ENCODE assay signal across 17 cellular contexts in genomic region chr18:57657566-57657965, GRCh38.
"Had no signal": no experiment of that assay in that cellular context is flagged by ENCODE, and none has a peak within 500 bp of the region (broad histone marks: within the 10 kb centered on the region; RNA-seq: fewer than 3 reads in every experiment).

No MANE protein-coding gene starts in this region.

- H3K9me3 Mint-ChIP-seq: natural killer cell treated with Interleukin-12 subunit alpha and Interleukin-12 subunit beta and Interleukin-15 and Interleukin-18, amount 100 ng/mL, for 72 hours had no signal

- H3K4me1 Mint-ChIP-seq: WTC11 had no signal

- H3K4me3 Mint-ChIP-seq: activated CD8-positive, alpha-beta T cell treated with anti-CD3 and anti-CD28 coated beads, Interleukin-2, amount 10 ng/mL, durations not matched to agents 7 days and 5 days; activated naive CD8-positive, alpha-beta T cell treated with anti-CD3 and anti-CD28 coated beads, Interleukin-2, amount 10 ng/mL, durations not matched to agents 7 days and 5 days; memory B cell; natural killer cell treated with Interleukin-12 subunit alpha and Interleukin-12 subunit beta and Interleukin-15 and Interleukin-18, amount 100 ng/mL, for 72 hours; stimulated activated naive CD8-positive, alpha-beta T cell treated with anti-CD3 and anti-CD28 coated beads, Interleukin-15, Interleukin-2, amounts not matched to agents 100 ng/mL and 50 ng/mL, for 24 hours; WTC11 had no signal

- H3K27me3 ChIP-seq: sigmoid colon had no signal

- H3K4me3 ChIP-seq: coronary artery, sigmoid colon had no signal

- H3K27ac Mint-ChIP-seq: activated CD8-positive, alpha-beta T cell treated with anti-CD3 and anti-CD28 coated beads, Interleukin-2, amount 10 ng/mL, durations not matched to agents 7 days and 5 days; activated naive CD8-positive, alpha-beta T cell treated with anti-CD3 and anti-CD28 coated beads, Interleukin-2, amount 10 ng/mL, durations not matched to agents 7 days and 5 days; memory B cell; natural killer cell treated with Interleukin-12 subunit alpha and Interleukin-12 subunit beta and Interleukin-15 and Interleukin-18, amount 100 ng/mL, for 72 hours; stimulated activated naive CD8-positive, alpha-beta T cell treated with anti-CD3 and anti-CD28 coated beads, Interleukin-15, Interleukin-2, amounts not matched to agents 100 ng/mL and 50 ng/mL, for 24 hours; WTC11 had no signal

- FAIRE-seq: urothelium cell line had no signal

- DNase-seq: activated CD4-positive, alpha-beta T cell treated with anti-CD3 and anti-CD28 coated beads for 48 hours; activated CD8-positive, alpha-beta memory T cell treated with anti-CD3 and anti-CD28 coated beads, Interleukin-2, amount 50 U/mL, for 48 hours; activated CD8-positive, alpha-beta T cell treated with anti-CD3 and anti-CD28 coated beads, Interleukin-2, amount 10 ng/mL, durations not matched to agents 7 days and 5 days; activated naive CD8-positive, alpha-beta T cell treated with anti-CD3 and anti-CD28 coated beads, Interleukin-2, amount 10 ng/mL, durations not matched to agents 7 days and 5 days; effector memory CD4-positive, alpha-beta T cell; foreskin fibroblast; left cardiac atrium; occipital lobe; sigmoid colon; stimulated activated CD4-positive, alpha-beta T cell treated with anti-CD3 and anti-CD28 coated beads, Interleukin-4, amount 100 ng/mL, for 1 hour; stimulated activated CD8-positive, alpha-beta memory T cell treated with anti-CD3 and anti-CD28 coated beads, Interleukin-4, amount 100 ng/mL, for 48 hours had no signal

- H3K27me3 Mint-ChIP-seq: activated naive CD8-positive, alpha-beta T cell treated with anti-CD3 and anti-CD28 coated beads, Interleukin-2, amount 10 ng/mL, durations not matched to agents 7 days and 5 days; memory B cell; natural killer cell treated with Interleukin-12 subunit alpha and Interleukin-12 subunit beta and Interleukin-15 and Interleukin-18, amount 100 ng/mL, for 72 hours; stimulated activated naive CD8-positive, alpha-beta T cell treated with anti-CD3 and anti-CD28 coated beads, Interleukin-15, Interleukin-2, amounts not matched to agents 100 ng/mL and 50 ng/mL, for 24 hours had no signal

- H3K4me1 ChIP-seq: sigmoid colon had no signal
